ENCODE assay signal across 8 cellular contexts in genomic region chr7:157277568-157277967, GRCh38. TPM values are rescaled to one million over a fixed set of nuclear protein-coding genes. Genes with fewer than 3 reads are reported as not detected.
A peak's percentile ranks its signal among the peaks of the same experiment; 100 is the strongest.
DNase-seq lines count a peak whose midpoint lies in the region; ATAC-seq and TF ChIP-seq lines count a peak whose summit lies in the region.
"Not testable (repeated sequence)": the region's sequence is repeated elsewhere in the genome, so short reads cannot be mapped to it uniquely, and the experiment has no call there.

No MANE protein-coding gene starts in this region.

- H3K27me3 ChIP-seq in Loucy (ENCODE audit: insufficient read depth, low read length, poor library complexity, severe bottlenecking); parathyroid adenoma (ENCODE audit: control insufficient read depth, insufficient read depth, low read length): not testable (repeated sequence)

- H3K27ac ChIP-seq in VCaP: peak overlapping the region; percentile 44
- not testable (repeated sequence) for H3K27ac ChIP-seq in parathyroid adenoma

- H3K36me3 ChIP-seq in Loucy (ENCODE audit: insufficient read depth, low read length); mucosa of descending colon (ENCODE audit: low read depth); parathyroid adenoma (ENCODE audit: control insufficient read depth, insufficient read depth, low read length): not testable (repeated sequence)

- ATAC-seq in mucosa of descending colon: not testable (repeated sequence)

- peak overlapping the region; percentile 67 for H3K4me2 ChIP-seq in Loucy (ENCODE audit: low read depth, low read length, poor library complexity, severe bottlenecking)
- not testable (repeated sequence) for H3K4me2 ChIP-seq in parathyroid adenoma (ENCODE audit: low read length)

- H3K27me3 Mint-ChIP-seq in CD14-positive monocyte (ENCODE audit: low read depth in 3 of 3): peaks cover 4 to 13% (median 11%) of the 10 kb centered on the region in 3 donors
- not testable (repeated sequence) for H3K27me3 Mint-ChIP-seq in brain, type B pancreatic cell
- H3K27me3 Mint-ChIP-seq in endothelial cell (ENCODE audit: unreplicated experiment): peaks cover 16% of the 10 kb centered on the region

- H3F3A ChIP-seq in Loucy (ENCODE audit: low read depth): not testable (repeated sequence)

- not testable (repeated sequence) for H3K9me3 ChIP-seq in Loucy (ENCODE audit: insufficient read depth, low read depth, low read length); mucosa of descending colon; parathyroid adenoma (ENCODE audit: control insufficient read depth, low read length)

- H3K79me2 ChIP-seq in Loucy (ENCODE audit: insufficient read depth, low read length); parathyroid adenoma: not testable (repeated sequence)

- not testable (repeated sequence) for H3K9me2 ChIP-seq in Loucy (replicated peaks; ENCODE audit: low read depth, low read length)

- H4K20me1 ChIP-seq in Loucy (ENCODE audit: insufficient read depth, low read length, poor library complexity, severe bottlenecking): not testable (repeated sequence)

- intact Hi-C loops in CD14-positive monocyte (cut with micrococcal nuclease) (loop anchor here (10.0 kb wide), 2 partner anchors 57 to 323 kb away; partner anchors contain the start of gene DNAJB6 (in 2 of the 2)), mucosa of descending colon (cut with DNase I, micrococcal nuclease) (loop anchor here in 1 of 2 donors (10.0 kb wide), 1 partner anchor 323 kb away; no protein-coding TSS in a partner anchor)

- not testable (repeated sequence) for H3K9me3 Mint-ChIP-seq in CD14-positive monocyte; brain; endothelial cell (ENCODE audit: unreplicated experiment); type B pancreatic cell

- H3K4me3 Mint-ChIP-seq in CD14-positive monocyte: peak overlapping the region in 1 of 2 donors; percentile 72
- H3K4me3 Mint-ChIP-seq in brain: peak overlapping the region in 2 of 5 experiments; percentile 3 to 52
- H3K4me3 Mint-ChIP-seq in endothelial cell (ENCODE audit: unreplicated experiment); type B pancreatic cell: not testable (repeated sequence)

- H3K4me3 ChIP-seq in Loucy (ENCODE audit: low read length, poor library complexity, severe bottlenecking); mucosa of descending colon; parathyroid adenoma (ENCODE audit: low read depth, low read length): not testable (repeated sequence)

- H3K27ac Mint-ChIP-seq in CD14-positive monocyte (peak overlapping the region in 4 of 7 donors; percentile 63 to 90 (median 88)), brain (peak overlapping the region in 4 of 5 experiments; percentile 70 to 90 (median 89)), endothelial cell (ENCODE audit: unreplicated experiment) (peak overlapping the region; percentile 59), type B pancreatic cell (peak overlapping the region; percentile 36)

- H3K4me1 ChIP-seq in Loucy (ENCODE audit: insufficient read depth, low read length, poor library complexity, severe bottlenecking): peaks cover 17% of the 10 kb centered on the region
- peaks cover 28% of the 10 kb centered on the region for H3K4me1 ChIP-seq in mucosa of descending colon (ENCODE audit: low read depth)
- H3K4me1 ChIP-seq in parathyroid adenoma: not testable (repeated sequence)

- not testable (repeated sequence) for DNase-seq in CD14-positive monocyte (ENCODE audit: low spot score); endothelial cell (ENCODE audit: low spot score); type B pancreatic cell (ENCODE audit: extremely low spot score, unreplicated experiment)
- peak in 2 of 3 donors; percentile 25 to 28 for DNase-seq in mucosa of descending colon

- TF ChIP-seq CTCF in CD14-positive monocyte (IDR thresholded peaks at IDR 0.05); Loucy (conservative IDR thresholded peaks at IDR 0.05; ENCODE audit: low read length); VCaP (conservative IDR thresholded peaks at IDR 0.05); brain (conservative IDR thresholded peaks at IDR 0.05); endothelial cell (IDR thresholded peaks at IDR 0.05; ENCODE audit: unreplicated experiment); mucosa of descending colon (IDR thresholded peaks at IDR 0.05); parathyroid adenoma (IDR thresholded peaks at IDR 0.05); type B pancreatic cell (conservative IDR thresholded peaks at IDR 0.05): not testable (repeated sequence)

- H2AFZ ChIP-seq in Loucy (ENCODE audit: low read length): not testable (repeated sequence)
- H2AFZ ChIP-seq in parathyroid adenoma: peak overlapping the region; percentile 54

- H3K9ac ChIP-seq in Loucy (ENCODE audit: low read depth, low read length, poor library complexity, severe bottlenecking); parathyroid adenoma: not testable (repeated sequence)

- H3K4me1 Mint-ChIP-seq in CD14-positive monocyte: peaks cover 53% of the 10 kb centered on the region
- H3K4me1 Mint-ChIP-seq in brain: peaks cover 14% of the 10 kb centered on the region
- H3K4me1 Mint-ChIP-seq in endothelial cell (ENCODE audit: unreplicated experiment): peaks cover 12% of the 10 kb centered on the region
- not testable (repeated sequence) for H3K4me1 Mint-ChIP-seq in type B pancreatic cell (ENCODE audit: unreplicated experiment)

- not testable (repeated sequence) for H3K36me3 Mint-ChIP-seq in CD14-positive monocyte; brain; endothelial cell (ENCODE audit: low read depth, unreplicated experiment); type B pancreatic cell

RNA-seq across cellular contexts. Expression of gene DNAJB6, which starts 59.2 kb away (rescaled TPM):
- polyA plus RNA-seq in CD14-positive monocyte: 100 to 1,000 TPM; 116 to 117 TPM
- 191 TPM for polyA plus RNA-seq in brain (ENCODE audit: insufficient read depth, low read depth, low replicate concordance)
- total RNA-seq in endothelial cell (ENCODE audit: unreplicated experiment): 155 TPM
- total RNA-seq in mucosa of descending colon: 100 to 1,000 TPM in 1 of 3 donors, 10 to 100 TPM in 2; 71.2 to 165 (median 75.0) TPM
- 97.2 and 107 TPM in 2 replicates for total RNA-seq in type B pancreatic cell (ENCODE audit: low replicate concordance)

Comparison
In these comparisons a context has a peak if more than half of its experiments do, and no peak if none do; other contexts are left out.
1. H3K27ac Mint-ChIP-seq: peak in every context shown above with its lines; median percentile 89 in brain; 88 in CD14-positive monocyte; 59 in endothelial cell; 36 in type B pancreatic cell.